17 cellular contexts compared by ENCODE assay signal in genomic region chr9:113617550-113617949, GRCh38.
DNase-seq lines count a peak whose midpoint lies in the region; ATAC-seq and TF ChIP-seq lines count a peak whose summit lies in the region.
"Had no signal": no experiment of that assay in that cellular context is flagged by ENCODE, and none has a peak within 500 bp of the region (broad histone marks: within the 10 kb centered on the region; RNA-seq: fewer than 3 reads in every experiment).

No MANE protein-coding gene starts in this region.

- peaks cover 6% of the 10 kb centered on the region for H3K27me3 Mint-ChIP-seq in activated CD8-positive, alpha-beta T cell treated with anti-CD3 and anti-CD28 coated beads for 36 hours
- no peaks in the 10 kb centered on the region for H3K27me3 Mint-ChIP-seq in activated CD8-positive, alpha-beta T cell treated with anti-CD3 and anti-CD28 coated beads, Interleukin-2, amount 10 ng/mL, durations not matched to agents 7 days and 5 days (ENCODE audit: low read depth)
- H3K27me3 Mint-ChIP-seq in stimulated activated naive CD8-positive, alpha-beta T cell treated with anti-CD3 and anti-CD28 coated beads, Interleukin-15, amount 100 ng/mL, for 72 hours, result peaks cover 15% of the 10 kb centered on the region

- no peaks in the 10 kb centered on the region for H3K9me3 Mint-ChIP-seq in activated CD8-positive, alpha-beta T cell treated with anti-CD3 and anti-CD28 coated beads for 36 hours
- no peaks in the 10 kb centered on the region for H3K9me3 Mint-ChIP-seq in activated CD8-positive, alpha-beta T cell treated with anti-CD3 and anti-CD28 coated beads, Interleukin-2, amount 10 ng/mL, durations not matched to agents 7 days and 5 days (ENCODE audit: insufficient read depth)
- H3K9me3 Mint-ChIP-seq in stimulated activated naive CD8-positive, alpha-beta T cell treated with anti-CD3 and anti-CD28 coated beads, Interleukin-15, amount 100 ng/mL, for 72 hours, result no peaks in the 10 kb centered on the region

- POLR2A ChIA-PET in activated CD8-positive, alpha-beta T cell treated with anti-CD3 and anti-CD28 coated beads for 36 hours (lab: Charles Lee), result no interaction called here
- POLR2A ChIA-PET in activated CD8-positive, alpha-beta T cell treated with anti-CD3 and anti-CD28 coated beads, Interleukin-2, amount 10 ng/mL, durations not matched to agents 7 days and 5 days (lab: Charles Lee), result no interaction called here
- POLR2A ChIA-PET in GM10248 (lab: Yijun Ruan, JAX), result no interaction called here

- no peak overlapping the region for H3K4me3 Mint-ChIP-seq in activated CD8-positive, alpha-beta T cell treated with anti-CD3 and anti-CD28 coated beads for 36 hours
- H3K4me3 Mint-ChIP-seq in activated CD8-positive, alpha-beta T cell treated with anti-CD3 and anti-CD28 coated beads, Interleukin-2, amount 10 ng/mL, durations not matched to agents 7 days and 5 days, result no peak overlapping the region
- H3K4me3 Mint-ChIP-seq in stimulated activated naive CD8-positive, alpha-beta T cell treated with anti-CD3 and anti-CD28 coated beads, Interleukin-15, amount 100 ng/mL, for 72 hours, result peak overlapping the region; percentile 4 to 16

- H3K27ac Mint-ChIP-seq in activated CD8-positive, alpha-beta T cell treated with anti-CD3 and anti-CD28 coated beads for 36 hours, result peak overlapping the region; percentile 57
- no peak overlapping the region for H3K27ac Mint-ChIP-seq in activated CD8-positive, alpha-beta T cell treated with anti-CD3 and anti-CD28 coated beads, Interleukin-2, amount 10 ng/mL, durations not matched to agents 7 days and 5 days
- peak overlapping the region; percentile 2 to 89 for H3K27ac Mint-ChIP-seq in stimulated activated naive CD8-positive, alpha-beta T cell treated with anti-CD3 and anti-CD28 coated beads, Interleukin-15, amount 100 ng/mL, for 72 hours

- peaks cover 67% of the 10 kb centered on the region for H3K4me1 Mint-ChIP-seq in activated CD8-positive, alpha-beta T cell treated with anti-CD3 and anti-CD28 coated beads for 36 hours (ENCODE audit: low read depth)
- peaks cover 4% of the 10 kb centered on the region for H3K4me1 Mint-ChIP-seq in activated CD8-positive, alpha-beta T cell treated with anti-CD3 and anti-CD28 coated beads, Interleukin-2, amount 10 ng/mL, durations not matched to agents 7 days and 5 days (ENCODE audit: low read depth)
- H3K4me1 Mint-ChIP-seq in stimulated activated naive CD8-positive, alpha-beta T cell treated with anti-CD3 and anti-CD28 coated beads, Interleukin-15, amount 100 ng/mL, for 72 hours, result peaks cover 83% of the 10 kb centered on the region

- intact Hi-C loops in activated CD8-positive, alpha-beta T cell treated with anti-CD3 and anti-CD28 coated beads for 36 hours (cut with micrococcal nuclease), result no loop called here
- intact Hi-C loops in sciatic nerve (cut with DNase I), result no loop called here

- TF ChIP-seq CTCF in activated CD8-positive, alpha-beta T cell treated with anti-CD3 and anti-CD28 coated beads for 36 hours (IDR thresholded peaks at IDR 0.05), result no peak
- no peak for TF ChIP-seq CTCF in GM10248 (IDR thresholded peaks at IDR 0.05; ENCODE audit: control extremely low read depth, extremely low read depth, low read depth, missing control alignments)

- ATAC-seq in activated CD8-positive, alpha-beta T cell treated with anti-CD3 and anti-CD28 coated beads for 36 hours, result no peak
- no peak for ATAC-seq in activated CD8-positive, alpha-beta T cell treated with anti-CD3 and anti-CD28 coated beads, Interleukin-2, amount 10 ng/mL, durations not matched to agents 7 days and 5 days
- no peak for ATAC-seq in stimulated activated naive CD8-positive, alpha-beta T cell treated with anti-CD3 and anti-CD28 coated beads, Interleukin-15, amount 100 ng/mL, for 72 hours
- no peak for ATAC-seq in sciatic nerve
- ATAC-seq: pancreas had no signal

- CTCF ChIA-PET in activated CD8-positive, alpha-beta T cell treated with anti-CD3 and anti-CD28 coated beads for 36 hours (lab: Charles Lee), result interaction anchor here (1.0 to 3.1 kb wide), 2 partner anchors 26 to 39 kb away, joined by 4 to 14 read pairs; no protein-coding TSS in a partner anchor
- CTCF ChIA-PET in activated CD8-positive, alpha-beta T cell treated with anti-CD3 and anti-CD28 coated beads, Interleukin-2, amount 10 ng/mL, durations not matched to agents 7 days and 5 days (lab: Charles Lee), result no interaction called here
- CTCF ChIA-PET in GM10248 (lab: Yijun Ruan, JAX), result interaction anchor here (2.1 kb wide), 1 partner anchor 26 kb away, joined by 9 read pairs; no protein-coding TSS in a partner anchor

- no peaks in the 10 kb centered on the region for H3K36me3 Mint-ChIP-seq in activated CD8-positive, alpha-beta T cell treated with anti-CD3 and anti-CD28 coated beads for 36 hours (ENCODE audit: low read depth)
- no peaks in the 10 kb centered on the region for H3K36me3 Mint-ChIP-seq in activated CD8-positive, alpha-beta T cell treated with anti-CD3 and anti-CD28 coated beads, Interleukin-2, amount 10 ng/mL, durations not matched to agents 7 days and 5 days (ENCODE audit: low read depth)

- no peak for DNase-seq in activated CD8-positive, alpha-beta T cell treated with anti-CD3 and anti-CD28 coated beads for 36 hours
- no peak for DNase-seq in activated CD8-positive, alpha-beta T cell treated with anti-CD3 and anti-CD28 coated beads, Interleukin-2, amount 10 ng/mL, durations not matched to agents 7 days and 5 days
- DNase-seq in RPMI7951 (ENCODE audit: low read depth) (peak; percentile 89), foreskin melanocyte (peak; percentile 81), NCI-H2107 treated with DMSO at 0.1 percent for 48 hours (lab: John Stamatoyannopoulos, UW; ENCODE audit: unreplicated experiment) (no peak), GM10248 (ENCODE audit: extremely low spot score) (no peak), sciatic nerve (ENCODE audit: low spot score) (no peak)
- DNase-seq in stimulated activated naive CD8-positive, alpha-beta T cell treated with anti-CD3 and anti-CD28 coated beads, Interleukin-15, amount 100 ng/mL, for 72 hours, result no peak
- DNase-seq: activated CD8-positive, alpha-beta memory T cell treated with anti-CD3 and anti-CD28 coated beads for 24 hours; activated gamma-delta T cell treated with Interleukin-2 at 50 U/mL for 16 hours; MM.1S; NCI-H2029; NCI-H69; PC-9; small intestine; upper lobe of left lung had no signal

Comparison
In these comparisons a context has a peak if more than half of its experiments do, and no peak if none do; other contexts are left out.
1. DNase-seq: peak in RPMI7951 (single experiment) and foreskin melanocyte (single experiment); none in activated CD8-positive, alpha-beta T cell treated with anti-CD3 and anti-CD28 coated beads for 36 hours (single experiment), activated CD8-positive, alpha-beta T cell treated with anti-CD3 and anti-CD28 coated beads, Interleukin-2, amount 10 ng/mL, durations not matched to agents 7 days and 5 days (single experiment), stimulated activated naive CD8-positive, alpha-beta T cell treated with anti-CD3 and anti-CD28 coated beads, Interleukin-15, amount 100 ng/mL, for 72 hours (0 of 2), NCI-H2107 treated with DMSO at 0.1 percent for 48 hours (single experiment), GM10248 (single experiment) and sciatic nerve (single experiment).
2. H3K4me3 Mint-ChIP-seq: peak in stimulated activated naive CD8-positive, alpha-beta T cell treated with anti-CD3 and anti-CD28 coated beads, Interleukin-15, amount 100 ng/mL, for 72 hours (2 of 2); none in activated CD8-positive, alpha-beta T cell treated with anti-CD3 and anti-CD28 coated beads for 36 hours (single experiment) and activated CD8-positive, alpha-beta T cell treated with anti-CD3 and anti-CD28 coated beads, Interleukin-2, amount 10 ng/mL, durations not matched to agents 7 days and 5 days (single experiment).